8 cellular contexts compared by ENCODE assay signal in genomic region chr2:113236367-113237159, GRCh38. TPM values are rescaled to one million over a fixed set of nuclear protein-coding genes. Genes with fewer than 3 reads are reported as not detected.
DNase-seq lines count a peak whose midpoint lies in the region; ATAC-seq and TF ChIP-seq lines count a peak whose summit lies in the region.

No MANE protein-coding gene starts in this region.

- H3K27me3 ChIP-seq in spleen (replicated peaks in 1 of 7), result no peaks in the 10 kb centered on the region

- POLR2A ChIA-PET in activated CD4-positive, alpha-beta T cell treated with anti-CD3 and anti-CD28 coated beads for 36 hours (lab: Charles Lee), result no interaction called here
- POLR2A ChIA-PET in T-cell (lab: Charles Lee), result no interaction called here

- peak overlapping the region in 4 of 8 donors; percentile 27 to 90 (median 74) for H3K27ac ChIP-seq in spleen

- no peak overlapping the region for H3K27ac Mint-ChIP-seq in activated CD4-positive, alpha-beta T cell treated with anti-CD3 and anti-CD28 coated beads for 36 hours
- H3K27ac Mint-ChIP-seq in T-cell, result peak overlapping the region; percentile 43 to 71
- no peak overlapping the region for H3K27ac Mint-ChIP-seq in glutamatergic neuron (ENCODE audit: unreplicated experiment)

- CTCF ChIA-PET in activated CD4-positive, alpha-beta T cell treated with anti-CD3 and anti-CD28 coated beads for 36 hours (lab: Charles Lee), result interaction anchor here (0.6 to 1.5 kb wide), 3 partner anchors 11 to 102 kb away, joined by 3 to 5 read pairs (median 3); no protein-coding TSS in a partner anchor
- CTCF ChIA-PET in T-cell (lab: Charles Lee), result no interaction called here

- H3K4me1 ChIP-seq in spleen, result peaks cover 4 to 51% (median 21%) of the 10 kb centered on the region in 6 donors

- 68 to 93% (median 76%) methylated on average over 16 to 38 of the region's 38 CpGs for WGBS in spleen, 5 donors

- H3K9me3 Mint-ChIP-seq in activated CD4-positive, alpha-beta T cell treated with anti-CD3 and anti-CD28 coated beads for 36 hours (ENCODE audit: low read depth), result no peaks in the 10 kb centered on the region
- no peaks in the 10 kb centered on the region for H3K9me3 Mint-ChIP-seq in T-cell
- H3K9me3 Mint-ChIP-seq in glutamatergic neuron (ENCODE audit: unreplicated experiment), result peaks cover 5% of the 10 kb centered on the region

- peak overlapping the region in 5 of 8 donors; percentile 9 to 64 (median 49) for H3K4me3 ChIP-seq in spleen

- intact Hi-C loops in activated CD4-positive, alpha-beta T cell treated with anti-CD3 and anti-CD28 coated beads for 36 hours (cut with DNase I, micrococcal nuclease), result no loop called here
- intact Hi-C loops in spleen (cut with DNase I; ENCODE audit: low total_unique reads) (no loop called here), sciatic nerve (cut with DNase I) (no loop called here)

- ATAC-seq in activated CD4-positive, alpha-beta T cell treated with anti-CD3 and anti-CD28 coated beads for 36 hours, result no peak
- ATAC-seq in T-cell (replicated peaks in 1 of 4) (no peak), HG03139 (IDR thresholded peaks at IDR 0.05; ENCODE audit: unreplicated experiment) (no peak), sciatic nerve (no peak)

- H3K4me1 Mint-ChIP-seq in activated CD4-positive, alpha-beta T cell treated with anti-CD3 and anti-CD28 coated beads for 36 hours, result peaks cover 25% of the 10 kb centered on the region
- H3K4me1 Mint-ChIP-seq in T-cell (peaks cover 27 to 34% (median 32%) of the 10 kb centered on the region in 3 donors), glutamatergic neuron (ENCODE audit: low read depth, unreplicated experiment) (no peaks in the 10 kb centered on the region)

- no peaks in the 10 kb centered on the region for H3K9me3 ChIP-seq in spleen

- no peak for DNase-seq in activated CD4-positive, alpha-beta T cell treated with anti-CD3 and anti-CD28 coated beads for 36 hours
- no peak for DNase-seq in activated CD4-positive, alpha-beta T cell treated with anti-CD3 and anti-CD28 coated beads, Interleukin-2, amount 50 U/mL, for 1 hour
- peak in 1 of 34 experiments; percentile 6 for DNase-seq in T-cell
- no peak for DNase-seq in glutamatergic neuron
- no peak for DNase-seq in spleen
- no peak for DNase-seq in sciatic nerve (ENCODE audit: low spot score)
- no peak for DNase-seq in GM03348 (ENCODE audit: low spot score)

- TF ChIP-seq CTCF in glutamatergic neuron (IDR thresholded peaks at IDR 0.05; ENCODE audit: partially characterized antibody, unreplicated experiment), result no peak
- TF ChIP-seq CTCF in spleen (IDR thresholded peaks at IDR 0.05 in 8 of 11, conservative IDR thresholded peaks at IDR 0.05 in 3 of 11), result no peak

- peaks cover 7% of the 10 kb centered on the region for H3K36me3 Mint-ChIP-seq in activated CD4-positive, alpha-beta T cell treated with anti-CD3 and anti-CD28 coated beads for 36 hours (ENCODE audit: low read depth)
- H3K36me3 Mint-ChIP-seq in T-cell (no peaks in the 10 kb centered on the region), glutamatergic neuron (ENCODE audit: unreplicated experiment) (peaks cover 4% of the 10 kb centered on the region)

- no peak for TF ChIP-seq POLR2A in spleen (IDR thresholded peaks at IDR 0.05)

- H3K4me3 Mint-ChIP-seq in activated CD4-positive, alpha-beta T cell treated with anti-CD3 and anti-CD28 coated beads for 36 hours, result peak overlapping the region; percentile 45
- H3K4me3 Mint-ChIP-seq in T-cell, result peak overlapping the region; percentile 61 to 77 (median 68)
- peak overlapping the region; percentile 28 for H3K4me3 Mint-ChIP-seq in glutamatergic neuron (ENCODE audit: unreplicated experiment)

- H3K27me3 Mint-ChIP-seq in activated CD4-positive, alpha-beta T cell treated with anti-CD3 and anti-CD28 coated beads for 36 hours, result no peaks in the 10 kb centered on the region
- no peaks in the 10 kb centered on the region for H3K27me3 Mint-ChIP-seq in T-cell
- peaks cover 3% of the 10 kb centered on the region for H3K27me3 Mint-ChIP-seq in glutamatergic neuron (ENCODE audit: unreplicated experiment)

- peaks cover 0 to 28% (median 0%) of the 10 kb centered on the region in 6 donors for H3K36me3 ChIP-seq in spleen

RNA-seq across cellular contexts. Expression of gene PAX8, which starts 42.2 kb away (rescaled TPM):
- 1 to 10 TPM; 1.4 to 2.1 TPM for total RNA-seq in activated CD4-positive, alpha-beta T cell treated with anti-CD3 and anti-CD28 coated beads for 36 hours
- total RNA-seq in T-cell (1 to 10 TPM; 1.0 to 1.8 (median 1.3) TPM), glutamatergic neuron (ENCODE audit: unreplicated experiment) (1.4 TPM), spleen (1 to 10 TPM in 4 of 7 donors, under 1 TPM in 3; 0.09 to 2.8 (median 1.1) TPM), sciatic nerve (1.2 TPM)
- 1 to 10 TPM in 1 of 3 donors, under 1 TPM in 2; 0.06 to 1.4 (median 0.08) TPM for polyA plus RNA-seq in spleen

Comparison
In these comparisons a context has a peak if more than half of its experiments do, and no peak if none do; other contexts are left out.
1. H3K27ac Mint-ChIP-seq: peak in T-cell (2 of 2); none in activated CD4-positive, alpha-beta T cell treated with anti-CD3 and anti-CD28 coated beads for 36 hours (single experiment) and glutamatergic neuron (single experiment).
2. Peak in every context shown above with its lines, with median percentiles within 50 percentile points of each other: H3K4me3 Mint-ChIP-seq.